Comparison of ENCODE assay signal across 34 cellular contexts in genomic region chr4:150357829-150358228, GRCh38.
"Had no signal": no experiment of that assay in that cellular context is flagged by ENCODE, and none has a peak within 500 bp of the region (broad histone marks: within the 10 kb centered on the region; RNA-seq: fewer than 3 reads in every experiment).

No MANE protein-coding gene starts in this region.

- H3K36me3 ChIP-seq: brain microvascular endothelial cell, breast epithelium had no signal

- H3K4me1 Mint-ChIP-seq: activated B cell treated with CpG ODN at 0.5 μM for 24 hours; activated CD4-positive, alpha-beta memory T cell treated with anti-CD3 and anti-CD28 coated beads, Interleukin-2, amount 10 ng/mL, durations not matched to agents 7 days and 5 days; activated CD4-positive, alpha-beta T cell treated with anti-CD3 and anti-CD28 coated beads, Interleukin-2, amount 10 ng/mL, durations not matched to agents 7 days and 5 days; activated CD8-positive, alpha-beta memory T cell treated with anti-CD3 and anti-CD28 coated beads, Interleukin-2, amount 10 ng/mL, durations not matched to agents 7 days and 5 days; activated naive CD4-positive, alpha-beta T cell treated with anti-CD3 and anti-CD28 coated beads, Interleukin-2, amount 10 ng/mL, durations not matched to agents 7 days and 5 days; activated naive CD4-positive, alpha-beta T cell treated with anti-CD3 and anti-CD28 coated beads, Interleukin-2, amount 50 U/mL, for 24 hours; activated naive CD8-positive, alpha-beta T cell treated with anti-CD3 and anti-CD28 coated beads, Interleukin-2, amount 10 ng/mL, durations not matched to agents 7 days and 5 days; activated naive CD8-positive, alpha-beta T cell treated with anti-CD3 and anti-CD28 coated beads, Interleukin-2, amount 50 U/mL, for 24 hours had no signal

- H3K9me3 ChIP-seq: body of pancreas, breast epithelium had no signal

- H3K27me3 ChIP-seq: body of pancreas, brain microvascular endothelial cell, breast epithelium had no signal

- ATAC-seq: activated CD4-positive, alpha-beta T cell treated with anti-CD3 and anti-CD28 coated beads for 36 hours; activated CD8-positive, alpha-beta memory T cell treated with anti-CD3 and anti-CD28 coated beads, Interleukin-2, amount 10 ng/mL, durations not matched to agents 7 days and 5 days; activated CD8-positive, alpha-beta T cell treated with anti-CD3 and anti-CD28 coated beads, Interleukin-2, amount 10 ng/mL, durations not matched to agents 7 days and 5 days; activated naive CD8-positive, alpha-beta T cell treated with anti-CD3 and anti-CD28 coated beads, Interleukin-2, amount 50 U/mL, for 24 hours; body of pancreas had no signal

- H3K36me3 Mint-ChIP-seq: activated CD8-positive, alpha-beta memory T cell treated with anti-CD3 and anti-CD28 coated beads, Interleukin-2, amount 10 ng/mL, durations not matched to agents 7 days and 5 days; activated naive CD4-positive, alpha-beta T cell treated with anti-CD3 and anti-CD28 coated beads, Interleukin-2, amount 10 ng/mL, durations not matched to agents 7 days and 5 days; activated naive CD8-positive, alpha-beta T cell treated with anti-CD3 and anti-CD28 coated beads, Interleukin-2, amount 10 ng/mL, durations not matched to agents 7 days and 5 days had no signal

- H3K4me3 ChIP-seq: body of pancreas, breast epithelium had no signal

- H3K27ac ChIP-seq: body of pancreas, brain microvascular endothelial cell, breast epithelium, VCaP had no signal

- H3K9me3 Mint-ChIP-seq: activated B cell treated with CpG ODN at 0.5 μM for 24 hours; activated CD4-positive, alpha-beta memory T cell treated with anti-CD3 and anti-CD28 coated beads, Interleukin-2, amount 10 ng/mL, durations not matched to agents 7 days and 5 days; activated CD4-positive, alpha-beta T cell treated with anti-CD3 and anti-CD28 coated beads, Interleukin-2, amount 10 ng/mL, durations not matched to agents 7 days and 5 days; activated naive CD4-positive, alpha-beta T cell treated with anti-CD3 and anti-CD28 coated beads, Interleukin-2, amount 10 ng/mL, durations not matched to agents 7 days and 5 days; activated naive CD4-positive, alpha-beta T cell treated with anti-CD3 and anti-CD28 coated beads, Interleukin-2, amount 50 U/mL, for 24 hours; activated naive CD8-positive, alpha-beta T cell treated with anti-CD3 and anti-CD28 coated beads, Interleukin-2, amount 10 ng/mL, durations not matched to agents 7 days and 5 days; activated naive CD8-positive, alpha-beta T cell treated with anti-CD3 and anti-CD28 coated beads, Interleukin-2, amount 50 U/mL, for 24 hours; activated T-cell treated with anti-CD3 and anti-CD28 coated beads, Interleukin-2, amount 50 U/mL, for 24 hours; activated T-helper 2 cell treated with anti-CD3 and anti-CD28 coated beads, Interferon-gamma antibody, Interleukin-2, Interleukin-4, amounts not matched to agents 10 μg/mL and 5 μg/mL and 100 μg/mL, durations not matched to agents 14 hours and 24 hours and 36 hours; T-helper 1 cell treated with Interleukin-12 subunit alpha and Interleukin-12 subunit beta and Interleukin-4 antibody, amounts not matched to agents 30 μg/mL and 1 μg/mL, for 36 hours; T-helper 2 cell treated with Interferon-gamma antibody and Interleukin-4, amounts not matched to agents 5 μg/mL and 100 μg/mL, for 36 hours had no signal

- H3K27ac Mint-ChIP-seq: activated B cell treated with CpG ODN at 0.5 μM for 24 hours; activated CD4-positive, alpha-beta memory T cell treated with anti-CD3 and anti-CD28 coated beads, Interleukin-2, amount 10 ng/mL, durations not matched to agents 7 days and 5 days; activated CD4-positive, alpha-beta T cell treated with anti-CD3 and anti-CD28 coated beads for 36 hours; activated CD4-positive, alpha-beta T cell treated with anti-CD3 and anti-CD28 coated beads, Interleukin-2, amount 10 ng/mL, durations not matched to agents 7 days and 5 days; activated CD8-positive, alpha-beta memory T cell treated with anti-CD3 and anti-CD28 coated beads, Interleukin-2, amount 10 ng/mL, durations not matched to agents 7 days and 5 days; activated CD8-positive, alpha-beta T cell treated with anti-CD3 and anti-CD28 coated beads, Interleukin-2, amount 10 ng/mL, durations not matched to agents 7 days and 5 days; activated naive CD4-positive, alpha-beta T cell treated with anti-CD3 and anti-CD28 coated beads, Interleukin-2, amount 10 ng/mL, durations not matched to agents 7 days and 5 days; activated naive CD4-positive, alpha-beta T cell treated with anti-CD3 and anti-CD28 coated beads, Interleukin-2, amount 50 U/mL, for 24 hours; activated naive CD8-positive, alpha-beta T cell; activated naive CD8-positive, alpha-beta T cell treated with anti-CD3 and anti-CD28 coated beads, Interleukin-2, amount 10 ng/mL, durations not matched to agents 7 days and 5 days; activated naive CD8-positive, alpha-beta T cell treated with anti-CD3 and anti-CD28 coated beads, Interleukin-2, amount 50 U/mL, for 24 hours; activated T-cell treated with anti-CD3 and anti-CD28 coated beads, Interleukin-2, amount 50 U/mL, for 24 hours; activated T-helper 2 cell treated with anti-CD3 and anti-CD28 coated beads, Interferon-gamma antibody, Interleukin-2, Interleukin-4, amounts not matched to agents 10 μg/mL and 5 μg/mL and 100 μg/mL, durations not matched to agents 14 hours and 24 hours and 36 hours; T-helper 1 cell treated with Interleukin-12 subunit alpha and Interleukin-12 subunit beta and Interleukin-4 antibody, amounts not matched to agents 30 μg/mL and 1 μg/mL, for 36 hours; T-helper 2 cell treated with Interferon-gamma antibody and Interleukin-4, amounts not matched to agents 5 μg/mL and 100 μg/mL, for 36 hours had no signal

- H3K4me3 Mint-ChIP-seq: activated B cell treated with CpG ODN at 0.5 μM for 24 hours; activated CD4-positive, alpha-beta memory T cell treated with anti-CD3 and anti-CD28 coated beads, Interleukin-2, amount 10 ng/mL, durations not matched to agents 7 days and 5 days; activated CD4-positive, alpha-beta T cell treated with anti-CD3 and anti-CD28 coated beads for 36 hours; activated CD4-positive, alpha-beta T cell treated with anti-CD3 and anti-CD28 coated beads, Interleukin-2, amount 10 ng/mL, durations not matched to agents 7 days and 5 days; activated CD8-positive, alpha-beta memory T cell treated with anti-CD3 and anti-CD28 coated beads, Interleukin-2, amount 10 ng/mL, durations not matched to agents 7 days and 5 days; activated CD8-positive, alpha-beta T cell treated with anti-CD3 and anti-CD28 coated beads, Interleukin-2, amount 10 ng/mL, durations not matched to agents 7 days and 5 days; activated naive CD4-positive, alpha-beta T cell treated with anti-CD3 and anti-CD28 coated beads, Interleukin-2, amount 10 ng/mL, durations not matched to agents 7 days and 5 days; activated naive CD4-positive, alpha-beta T cell treated with anti-CD3 and anti-CD28 coated beads, Interleukin-2, amount 50 U/mL, for 24 hours; activated naive CD8-positive, alpha-beta T cell; activated naive CD8-positive, alpha-beta T cell treated with anti-CD3 and anti-CD28 coated beads, Interleukin-2, amount 10 ng/mL, durations not matched to agents 7 days and 5 days; activated naive CD8-positive, alpha-beta T cell treated with anti-CD3 and anti-CD28 coated beads, Interleukin-2, amount 50 U/mL, for 24 hours; activated T-cell treated with anti-CD3 and anti-CD28 coated beads, Interleukin-2, amount 50 U/mL, for 24 hours; T-helper 1 cell treated with Interleukin-12 subunit alpha and Interleukin-12 subunit beta and Interleukin-4 antibody, amounts not matched to agents 30 μg/mL and 1 μg/mL, for 36 hours; T-helper 2 cell treated with Interferon-gamma antibody and Interleukin-4, amounts not matched to agents 5 μg/mL and 100 μg/mL, for 36 hours had no signal

- H3K27me3 Mint-ChIP-seq: activated B cell treated with CpG ODN at 0.5 μM for 24 hours; activated CD4-positive, alpha-beta memory T cell treated with anti-CD3 and anti-CD28 coated beads, Interleukin-2, amount 10 ng/mL, durations not matched to agents 7 days and 5 days; activated CD4-positive, alpha-beta T cell treated with anti-CD3 and anti-CD28 coated beads for 36 hours; activated CD4-positive, alpha-beta T cell treated with anti-CD3 and anti-CD28 coated beads, Interleukin-2, amount 10 ng/mL, durations not matched to agents 7 days and 5 days; activated CD8-positive, alpha-beta memory T cell treated with anti-CD3 and anti-CD28 coated beads, Interleukin-2, amount 10 ng/mL, durations not matched to agents 7 days and 5 days; activated naive CD4-positive, alpha-beta T cell treated with anti-CD3 and anti-CD28 coated beads, Interleukin-2, amount 10 ng/mL, durations not matched to agents 7 days and 5 days; activated naive CD4-positive, alpha-beta T cell treated with anti-CD3 and anti-CD28 coated beads, Interleukin-2, amount 50 U/mL, for 24 hours; activated naive CD8-positive, alpha-beta T cell; activated naive CD8-positive, alpha-beta T cell treated with anti-CD3 and anti-CD28 coated beads, Interleukin-2, amount 10 ng/mL, durations not matched to agents 7 days and 5 days; activated naive CD8-positive, alpha-beta T cell treated with anti-CD3 and anti-CD28 coated beads, Interleukin-2, amount 50 U/mL, for 24 hours; activated T-cell treated with anti-CD3 and anti-CD28 coated beads, Interleukin-2, amount 50 U/mL, for 24 hours had no signal

- DNase-seq: activated B cell treated with CpG ODN at 0.5 μM for 24 hours; activated CD4-positive, alpha-beta memory T cell treated with anti-CD3 and anti-CD28 coated beads, Interleukin-2, amount 10 ng/mL, durations not matched to agents 7 days and 5 days; activated CD4-positive, alpha-beta T cell treated with anti-CD3 and anti-CD28 coated beads for 36 hours; activated CD4-positive, alpha-beta T cell treated with anti-CD3 and anti-CD28 coated beads for 48 hours; activated CD4-positive, alpha-beta T cell treated with anti-CD3 and anti-CD28 coated beads, Interleukin-2, amount 10 ng/mL, durations not matched to agents 7 days and 5 days; activated CD4-positive, alpha-beta T cell treated with anti-CD3 and anti-CD28 coated beads, Interleukin-2, amount 50 U/mL, for 48 hours; activated CD4-positive, CD25-positive, alpha-beta regulatory T cell treated with anti-CD3 and anti-CD28 coated beads, Interleukin-2, amount 50 U/mL, for 72 hours; activated CD8-positive, alpha-beta memory T cell treated with anti-CD3 and anti-CD28 coated beads for 24 hours; activated CD8-positive, alpha-beta memory T cell treated with anti-CD3 and anti-CD28 coated beads, Interleukin-2, amount 10 ng/mL, durations not matched to agents 7 days and 5 days; activated CD8-positive, alpha-beta memory T cell treated with anti-CD3 and anti-CD28 coated beads, Interleukin-2, amount 50 U/mL, for 48 hours; activated CD8-positive, alpha-beta T cell treated with anti-CD3 and anti-CD28 coated beads, Interleukin-2, amount 10 ng/mL, durations not matched to agents 7 days and 5 days; activated effector memory CD4-positive, alpha-beta T cell treated with Interleukin-2 at 50 U/mL for 16 hours; activated gamma-delta T cell; activated naive CD4-positive, alpha-beta T cell treated with anti-CD3 and anti-CD28 coated beads, Interleukin-2, amount 10 ng/mL, durations not matched to agents 7 days and 5 days; activated naive CD4-positive, alpha-beta T cell treated with Interleukin-2 at 50 U/mL for 16 hours; activated naive CD8-positive, alpha-beta T cell treated with anti-CD3 and anti-CD28 coated beads, Interleukin-2, amount 10 ng/mL, durations not matched to agents 7 days and 5 days; activated naive CD8-positive, alpha-beta T cell treated with anti-CD3 and anti-CD28 coated beads, Interleukin-2, amount 50 U/mL, for 24 hours; activated T-cell treated with anti-CD3 and anti-CD28 coated beads, Interleukin-2, amount 50 U/mL, for 24 hours; activated T-cell treated with anti-CD3 and anti-CD28 coated beads, Interleukin-2, amount 50 U/mL, for 48 hours; amniotic stem cell; aorta; body of pancreas; brain microvascular endothelial cell; central memory CD4-positive, alpha-beta T cell; T-helper 1 cell; T-helper 2 cell; T-helper 9 cell had no signal

- H3K4me1 ChIP-seq: breast epithelium had no signal
